In the genomic region with DNA sequence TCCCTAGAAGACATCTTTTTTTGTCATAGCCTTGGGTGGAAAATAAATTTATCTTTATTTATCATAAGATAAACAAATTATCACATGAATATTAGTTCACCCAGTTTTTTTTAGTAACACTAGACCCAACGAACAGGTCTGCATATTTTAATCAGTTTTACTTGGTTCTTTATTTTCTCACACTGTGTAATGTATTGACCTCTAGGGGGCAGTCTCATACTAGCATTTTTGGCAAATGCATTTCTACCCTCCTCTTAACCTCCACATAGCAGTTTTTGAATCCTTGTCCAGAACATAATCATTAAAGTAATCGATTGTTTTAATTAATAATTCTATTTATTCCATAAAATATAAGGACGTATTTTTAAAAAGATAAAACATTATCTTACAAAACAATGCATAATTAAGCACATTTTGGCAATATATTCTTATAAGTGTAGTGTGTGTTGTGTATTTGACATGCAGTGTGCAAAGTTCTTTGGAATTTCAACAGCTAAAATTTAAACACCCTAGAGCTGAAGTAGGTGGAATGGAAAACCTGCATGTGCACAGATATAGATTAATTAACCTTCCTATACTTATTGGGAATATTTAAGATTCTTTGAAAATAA, we compare ENCODE assay signal across 8 cellular contexts. TPM values are rescaled to one million over a fixed set of nuclear protein-coding genes. Genes with fewer than 3 reads are reported as not detected.
DNase-seq lines count a peak whose midpoint lies in the region; ATAC-seq and TF ChIP-seq lines count a peak whose summit lies in the region.

No MANE protein-coding gene starts in this region.

- no peaks in the 10 kb centered on the region for H3K36me3 ChIP-seq in psoas muscle (ENCODE audit: insufficient read depth in 1 of 2, low read depth in 1 of 2)

- peak; percentile 72 for TF ChIP-seq CTCF in fibroblast of villous mesenchyme (IDR thresholded peaks at IDR 0.05; ENCODE audit: insufficient read depth, low read depth, low read length)
- peak; percentile 85 for TF ChIP-seq CTCF in psoas muscle (IDR thresholded peaks at IDR 0.05)

- H3K27ac ChIP-seq in psoas muscle = no peak overlapping the region

- no peaks in the 10 kb centered on the region for H3K9me3 ChIP-seq in psoas muscle

- H3K27me3 ChIP-seq in psoas muscle (ENCODE audit: insufficient read depth in 3 of 3, low read length in 2 of 3) = no peaks in the 10 kb centered on the region

- intact Hi-C loops in Right ventricle myocardium superior (cut with DNase I) (loop anchor here (10.0 kb wide), 1 partner anchor 352 kb away; no protein-coding TSS in a partner anchor), cardiac septum (cut with DNase I) (no loop called here), psoas muscle (cut with DNase I) (loop anchor here in 1 of 2 donors (2.0 to 10.0 kb wide), 2 partner anchors 350 to 712 kb away; no protein-coding TSS in a partner anchor)

- H3K4me3 ChIP-seq in fibroblast of villous mesenchyme (ENCODE audit: low read depth, low read length) (no peak overlapping the region), psoas muscle (no peak overlapping the region)

- DNase-seq in Right ventricle myocardium superior = no peak
- DNase-seq in cardiac septum (ENCODE audit: low spot score) = no peak
- DNase-seq in NCI-H1105 treated with DMSO at 0.1 percent for 48 hours (lab: John Stamatoyannopoulos, UW) = peak; percentile 71
- DNase-seq in SKM-1 (lab: John Stamatoyannopoulos, UW; ENCODE audit: unreplicated experiment) = peak; percentile 23
- peak; percentile 70 for DNase-seq in fibroblast of villous mesenchyme (ENCODE audit: low read depth)
- no peak for DNase-seq in psoas muscle
- DNase-seq in GOT3 (lab: John Stamatoyannopoulos, UW) = no peak

- ATAC-seq in Right ventricle myocardium superior (ENCODE audit: poor library complexity) = peak; percentile 61
- peak; percentile 76 for ATAC-seq in HG02763 (IDR thresholded peaks at IDR 0.05; ENCODE audit: unreplicated experiment)
- peak; percentile 48 to 89 (median 73) for ATAC-seq in psoas muscle

- WGBS in psoas muscle, 3 donors = 5 to 8% (median 7%) methylated on average over 3 of the region's 3 CpGs

- no peaks in the 10 kb centered on the region for H3K4me1 ChIP-seq in psoas muscle

RNA-seq across cellular contexts. Expression of a gene that starts 31.6 kb away (rescaled TPM):
- 0.13 TPM for total RNA-seq in Right ventricle myocardium superior
- total RNA-seq in cardiac septum = 0.38 TPM
- total RNA-seq in fibroblast of villous mesenchyme = 0.32 and 5.6 TPM in 2 replicates
- total RNA-seq in psoas muscle = 1 to 10 TPM in 2 of 4 donors, under 1 TPM in 2; 0.04 to 1.6 (median 1.1) TPM
- 1 to 10 TPM in 1 of 3 donors, under 1 TPM in 2; 0.39 to 1.8 (median 0.79) TPM for polyA plus RNA-seq in psoas muscle

Comparison
In these comparisons a context has a peak if more than half of its experiments do, and no peak if none do; other contexts are left out.
1. DNase-seq: peak in NCI-H1105 treated with DMSO at 0.1 percent for 48 hours (single experiment), SKM-1 (single experiment) and fibroblast of villous mesenchyme (single experiment); none in Right ventricle myocardium superior (single experiment), cardiac septum (single experiment), psoas muscle (0 of 2) and GOT3 (single experiment).
2. Peak in every context shown above with its lines, with median percentiles within 50 percentile points of each other: ATAC-seq.